Comparison of ENCODE assay signal across 27 cellular contexts in genomic region chr5:83400712-83401111, GRCh38.
"Had no signal": no experiment of that assay in that cellular context is flagged by ENCODE, and none has a peak within 500 bp of the region (broad histone marks: within the 10 kb centered on the region; RNA-seq: fewer than 3 reads in every experiment).

No MANE protein-coding gene starts in this region.

- H3K4me3 Mint-ChIP-seq: activated CD4-positive, alpha-beta T cell treated with anti-CD3 and anti-CD28 coated beads, Interleukin-2, amount 10 ng/mL, durations not matched to agents 7 days and 5 days; activated CD8-positive, alpha-beta T cell treated with anti-CD3 and anti-CD28 coated beads for 36 hours; activated naive CD4-positive, alpha-beta T cell treated with anti-CD3 and anti-CD28 coated beads, Interleukin-2, amount 50 U/mL, for 24 hours; immature natural killer cell; naive B cell; T-helper 2 cell treated with Interferon-gamma antibody and Interleukin-4, amounts not matched to agents 5 μg/mL and 100 μg/mL, for 36 hours; type B pancreatic cell had no signal

- H3K36me3 Mint-ChIP-seq: activated naive CD4-positive, alpha-beta T cell treated with anti-CD3 and anti-CD28 coated beads, Interleukin-2, amount 50 U/mL, for 24 hours; immature natural killer cell; naive B cell had no signal

- H3K9me3 ChIP-seq: body of pancreas, esophagus muscularis mucosa, gastroesophageal sphincter, heart left ventricle, lower lobe of right lung, spleen, testis, vagina had no signal

- H3K4me3 ChIP-seq: body of pancreas, cardiac muscle cell, esophagus muscularis mucosa, gastroesophageal sphincter, heart left ventricle, lower lobe of right lung, spleen, testis, vagina had no signal

- H3K27me3 Mint-ChIP-seq: activated CD4-positive, alpha-beta T cell treated with anti-CD3 and anti-CD28 coated beads, Interleukin-2, amount 10 ng/mL, durations not matched to agents 7 days and 5 days; activated CD8-positive, alpha-beta T cell treated with anti-CD3 and anti-CD28 coated beads for 36 hours; naive B cell; progenitor cell of endocrine pancreas; type B pancreatic cell had no signal

- H3K27ac ChIP-seq: body of pancreas, cardiac muscle cell, esophagus muscularis mucosa, gastroesophageal sphincter, heart left ventricle, lower lobe of right lung, testis, vagina, VCaP had no signal

- H3K36me3 ChIP-seq: cardiac muscle cell, esophagus muscularis mucosa, gastroesophageal sphincter, heart left ventricle, lower lobe of right lung, spleen, vagina had no signal

- H3K4me1 ChIP-seq: esophagus muscularis mucosa, gastroesophageal sphincter, lower lobe of right lung, testis, vagina had no signal

- H3K4me1 Mint-ChIP-seq: activated CD4-positive, alpha-beta T cell treated with anti-CD3 and anti-CD28 coated beads, Interleukin-2, amount 10 ng/mL, durations not matched to agents 7 days and 5 days; activated naive CD4-positive, alpha-beta T cell treated with anti-CD3 and anti-CD28 coated beads, Interleukin-2, amount 50 U/mL, for 24 hours; immature natural killer cell; naive B cell had no signal

- H3K27me3 ChIP-seq: body of pancreas, cardiac muscle cell, esophagus muscularis mucosa, gastroesophageal sphincter, heart left ventricle, spleen, testis, vagina had no signal

- DNase-seq: activated CD4-positive, alpha-beta T cell treated with anti-CD3 and anti-CD28 coated beads, Interleukin-2, amount 10 ng/mL, durations not matched to agents 7 days and 5 days; activated CD4-positive, CD25-positive, alpha-beta regulatory T cell treated with anti-CD3 and anti-CD28 coated beads, Interleukin-2, amount 50 U/mL, for 72 hours; activated CD8-positive, alpha-beta T cell treated with anti-CD3 and anti-CD28 coated beads for 36 hours; activated gamma-delta T cell treated with Interleukin-2 at 50 U/mL for 16 hours; activated T-cell treated with anti-CD3 and anti-CD28 coated beads, Interleukin-2, amount 50 U/mL, for 1 hour; anterior cingulate cortex; body of pancreas; cortex of kidney; effector CD4-positive, alpha-beta T cell; heart left ventricle; immature natural killer cell; lower lobe of right lung; naive B cell; spleen; stimulated activated CD4-positive, alpha-beta T cell treated with anti-CD3 and anti-CD28 coated beads, Interleukin-4, amount 100 ng/mL, for 1 hour; stimulated activated naive CD4-positive, alpha-beta T cell; testis had no signal

- H3K9me3 Mint-ChIP-seq: activated CD4-positive, alpha-beta T cell treated with anti-CD3 and anti-CD28 coated beads, Interleukin-2, amount 10 ng/mL, durations not matched to agents 7 days and 5 days; activated CD8-positive, alpha-beta T cell treated with anti-CD3 and anti-CD28 coated beads for 36 hours; activated naive CD4-positive, alpha-beta T cell treated with anti-CD3 and anti-CD28 coated beads, Interleukin-2, amount 50 U/mL, for 24 hours; T-helper 2 cell treated with Interferon-gamma antibody and Interleukin-4, amounts not matched to agents 5 μg/mL and 100 μg/mL, for 36 hours had no signal

- ATAC-seq: activated CD8-positive, alpha-beta T cell treated with anti-CD3 and anti-CD28 coated beads for 36 hours; body of pancreas; gastroesophageal sphincter; heart left ventricle; left lobe of liver; lower lobe of right lung had no signal

- H3K27ac Mint-ChIP-seq: activated CD4-positive, alpha-beta T cell treated with anti-CD3 and anti-CD28 coated beads, Interleukin-2, amount 10 ng/mL, durations not matched to agents 7 days and 5 days; activated CD8-positive, alpha-beta T cell treated with anti-CD3 and anti-CD28 coated beads for 36 hours; activated naive CD4-positive, alpha-beta T cell treated with anti-CD3 and anti-CD28 coated beads, Interleukin-2, amount 50 U/mL, for 24 hours; immature natural killer cell; naive B cell; progenitor cell of endocrine pancreas; T-helper 2 cell treated with Interferon-gamma antibody and Interleukin-4, amounts not matched to agents 5 μg/mL and 100 μg/mL, for 36 hours had no signal
